In genomic region chr10:90462761-90463160, GRCh38 we compare ENCODE assay signal across 1 cellular context.
TF ChIP-seq lines count a peak whose summit lies in the region.

No MANE protein-coding gene starts in this region.

TF ChIP-seq in GM23338, 12 proteins besides CTCF, POLR2A, EP300 and RAD21 (continued from another document):
- TF ChIP-seq, protein P1, sequence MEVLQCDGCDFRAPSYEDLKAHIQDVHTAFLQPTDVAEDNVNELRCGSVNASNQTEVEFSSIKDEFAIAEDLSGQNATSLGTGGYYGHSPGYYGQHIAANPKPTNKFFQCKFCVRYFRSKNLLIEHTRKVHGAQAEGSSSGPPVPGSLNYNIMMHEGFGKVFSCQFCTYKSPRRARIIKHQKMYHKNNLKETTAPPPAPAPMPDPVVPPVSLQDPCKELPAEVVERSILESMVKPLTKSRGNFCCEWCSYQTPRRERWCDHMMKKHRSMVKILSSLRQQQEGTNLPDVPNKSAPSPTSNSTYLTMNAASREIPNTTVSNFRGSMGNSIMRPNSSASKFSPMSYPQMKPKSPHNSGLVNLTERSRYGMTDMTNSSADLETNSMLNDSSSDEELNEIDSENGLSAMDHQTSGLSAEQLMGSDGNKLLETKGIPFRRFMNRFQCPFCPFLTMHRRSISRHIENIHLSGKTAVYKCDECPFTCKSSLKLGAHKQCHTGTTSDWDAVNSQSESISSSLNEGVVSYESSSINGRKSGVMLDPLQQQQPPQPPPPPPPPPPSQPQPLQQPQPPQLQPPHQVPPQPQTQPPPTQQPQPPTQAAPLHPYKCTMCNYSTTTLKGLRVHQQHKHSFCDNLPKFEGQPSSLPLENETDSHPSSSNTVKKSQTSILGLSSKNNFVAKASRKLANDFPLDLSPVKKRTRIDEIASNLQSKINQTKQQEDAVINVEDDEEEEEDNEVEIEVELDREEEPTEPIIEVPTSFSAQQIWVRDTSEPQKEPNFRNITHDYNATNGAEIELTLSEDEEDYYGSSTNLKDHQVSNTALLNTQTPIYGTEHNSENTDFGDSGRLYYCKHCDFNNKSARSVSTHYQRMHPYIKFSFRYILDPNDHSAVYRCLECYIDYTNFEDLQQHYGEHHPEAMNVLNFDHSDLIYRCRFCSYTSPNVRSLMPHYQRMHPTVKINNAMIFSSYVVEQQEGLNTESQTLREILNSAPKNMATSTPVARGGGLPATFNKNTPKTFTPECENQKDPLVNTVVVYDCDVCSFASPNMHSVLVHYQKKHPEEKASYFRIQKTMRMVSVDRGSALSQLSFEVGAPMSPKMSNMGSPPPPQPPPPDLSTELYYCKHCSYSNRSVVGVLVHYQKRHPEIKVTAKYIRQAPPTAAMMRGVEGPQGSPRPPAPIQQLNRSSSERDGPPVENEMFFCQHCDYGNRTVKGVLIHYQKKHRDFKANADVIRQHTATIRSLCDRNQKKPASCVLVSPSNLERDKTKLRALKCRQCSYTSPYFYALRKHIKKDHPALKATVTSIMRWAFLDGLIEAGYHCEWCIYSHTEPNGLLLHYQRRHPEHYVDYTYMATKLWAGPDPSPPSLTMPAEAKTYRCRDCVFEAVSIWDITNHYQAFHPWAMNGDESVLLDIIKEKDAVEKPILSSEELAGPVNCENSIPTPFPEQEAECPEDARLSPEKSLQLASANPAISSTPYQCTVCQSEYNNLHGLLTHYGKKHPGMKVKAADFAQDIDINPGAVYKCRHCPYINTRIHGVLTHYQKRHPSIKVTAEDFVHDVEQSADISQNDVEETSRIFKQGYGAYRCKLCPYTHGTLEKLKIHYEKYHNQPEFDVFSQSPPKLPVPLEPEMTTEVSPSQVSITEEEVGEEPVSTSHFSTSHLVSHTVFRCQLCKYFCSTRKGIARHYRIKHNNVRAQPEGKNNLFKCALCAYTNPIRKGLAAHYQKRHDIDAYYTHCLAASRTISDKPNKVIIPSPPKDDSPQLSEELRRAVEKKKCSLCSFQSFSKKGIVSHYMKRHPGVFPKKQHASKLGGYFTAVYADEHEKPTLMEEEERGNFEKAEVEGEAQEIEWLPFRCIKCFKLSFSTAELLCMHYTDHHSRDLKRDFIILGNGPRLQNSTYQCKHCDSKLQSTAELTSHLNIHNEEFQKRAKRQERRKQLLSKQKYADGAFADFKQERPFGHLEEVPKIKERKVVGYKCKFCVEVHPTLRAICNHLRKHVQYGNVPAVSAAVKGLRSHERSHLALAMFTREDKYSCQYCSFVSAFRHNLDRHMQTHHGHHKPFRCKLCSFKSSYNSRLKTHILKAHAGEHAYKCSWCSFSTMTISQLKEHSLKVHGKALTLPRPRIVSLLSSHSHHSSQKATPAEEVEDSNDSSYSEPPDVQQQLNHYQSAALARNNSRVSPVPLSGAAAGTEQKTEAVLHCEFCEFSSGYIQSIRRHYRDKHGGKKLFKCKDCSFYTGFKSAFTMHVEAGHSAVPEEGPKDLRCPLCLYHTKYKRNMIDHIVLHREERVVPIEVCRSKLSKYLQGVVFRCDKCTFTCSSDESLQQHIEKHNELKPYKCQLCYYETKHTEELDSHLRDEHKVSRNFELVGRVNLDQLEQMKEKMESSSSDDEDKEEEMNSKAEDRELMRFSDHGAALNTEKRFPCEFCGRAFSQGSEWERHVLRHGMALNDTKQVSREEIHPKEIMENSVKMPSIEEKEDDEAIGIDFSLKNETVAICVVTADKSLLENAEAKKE (CRISPR knock-in tag; IDR thresholded peaks at IDR 0.05), result no peak
- TF ChIP-seq ZNF331 (CRISPR knock-in tag; IDR thresholded peaks at IDR 0.05; ENCODE audit: low read depth), result no peak
- no peak for TF ChIP-seq JUNB (IDR thresholded peaks at IDR 0.05; ENCODE audit: unreplicated experiment)
- no peak for TF ChIP-seq STAT1 (IDR thresholded peaks at IDR 0.05; ENCODE audit: unreplicated experiment)
- TF ChIP-seq EZH2phosphoT487 (IDR thresholded peaks at IDR 0.05; ENCODE audit: unreplicated experiment), result no peak
- no peak for TF ChIP-seq NANOG (IDR thresholded peaks at IDR 0.05; ENCODE audit: borderline replicate concordance)
- TF ChIP-seq, protein P2, sequence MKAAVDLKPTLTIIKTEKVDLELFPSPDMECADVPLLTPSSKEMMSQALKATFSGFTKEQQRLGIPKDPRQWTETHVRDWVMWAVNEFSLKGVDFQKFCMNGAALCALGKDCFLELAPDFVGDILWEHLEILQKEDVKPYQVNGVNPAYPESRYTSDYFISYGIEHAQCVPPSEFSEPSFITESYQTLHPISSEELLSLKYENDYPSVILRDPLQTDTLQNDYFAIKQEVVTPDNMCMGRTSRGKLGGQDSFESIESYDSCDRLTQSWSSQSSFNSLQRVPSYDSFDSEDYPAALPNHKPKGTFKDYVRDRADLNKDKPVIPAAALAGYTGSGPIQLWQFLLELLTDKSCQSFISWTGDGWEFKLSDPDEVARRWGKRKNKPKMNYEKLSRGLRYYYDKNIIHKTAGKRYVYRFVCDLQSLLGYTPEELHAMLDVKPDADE (IDR thresholded peaks at IDR 0.05), result no peak
- no peak for TF ChIP-seq CREB1 (CRISPR knock-in tag; IDR thresholded peaks at IDR 0.05; ENCODE audit: low read depth)
